ENCODE assay signal across 26 cellular contexts in the genomic region with DNA sequence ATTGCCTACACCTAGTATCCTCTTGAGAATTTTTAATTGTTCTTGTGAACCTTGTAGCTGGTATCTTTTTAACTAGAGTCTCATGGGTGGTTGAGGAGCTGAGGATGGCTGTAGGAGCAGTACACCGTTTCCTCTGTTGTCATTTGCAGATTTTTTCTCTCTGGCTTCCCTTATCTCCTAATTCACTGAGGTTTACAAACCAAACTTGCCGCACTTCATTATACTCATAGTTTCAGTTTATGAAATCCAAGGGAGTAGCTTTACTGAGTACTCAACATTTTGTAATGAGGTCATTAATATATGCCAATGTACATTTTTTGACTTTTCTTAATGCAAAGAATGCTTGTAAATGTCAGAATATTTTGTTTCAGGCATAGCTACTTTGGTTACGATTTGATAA.
DNase-seq lines count a peak whose midpoint lies in the region; ATAC-seq, FAIRE-seq and TF ChIP-seq lines count a peak whose summit lies in the region.
"Had no signal": no experiment of that assay in that cellular context is flagged by ENCODE, and none has a peak within 500 bp of the region (broad histone marks: within the 10 kb centered on the region; RNA-seq: fewer than 3 reads in every experiment).

No MANE protein-coding gene starts in this region.

- H3K36me3 Mint-ChIP-seq in activated T-cell treated with anti-CD3 and anti-CD28 coated beads, Interleukin-2, amount 50 U/mL, for 4 hours (ENCODE audit: insufficient read depth), result no peaks in the 10 kb centered on the region
- H3K36me3 Mint-ChIP-seq: CD8-positive, alpha-beta T cell had no signal

- no peak overlapping the region for H3K4ac ChIP-seq in IMR-90 (ENCODE audit: low read depth, low read length)

- H2AK9ac ChIP-seq in IMR-90 (replicated peaks; ENCODE audit: low read depth, low read length, poor library complexity), result no peak overlapping the region

- intact Hi-C loops in IMR-90 (cut with micrococcal nuclease), result no loop called here

- no peak overlapping the region for H2BK5ac ChIP-seq in IMR-90 (ENCODE audit: low read depth, low read length, poor library complexity, severe bottlenecking)

- no peaks in the 10 kb centered on the region for H3K79me2 ChIP-seq in osteoblast (ENCODE audit: insufficient read depth, low read length)

- H2BK15ac ChIP-seq in IMR-90 (ENCODE audit: low read depth, low read length), result no peak overlapping the region

- no peak overlapping the region for H4K91ac ChIP-seq in IMR-90 (ENCODE audit: insufficient read depth, low read depth, low read length)

- H2BK20ac ChIP-seq in IMR-90 (ENCODE audit: low read depth, low read length), result no peak overlapping the region

- H3K9me1 ChIP-seq in IMR-90 (ENCODE audit: insufficient read depth, low read length), result no peaks in the 10 kb centered on the region

- H3K9me3 ChIP-seq in A549, result no peaks in the 10 kb centered on the region
- H3K9me3 ChIP-seq in IMR-90 (ENCODE audit: control insufficient read depth, insufficient read depth, low read length), result no peaks in the 10 kb centered on the region; the same call in 1 of the 2 replicates
- H3K9me3 ChIP-seq in osteoblast (ENCODE audit: low read depth, low read length), result no peaks in the 10 kb centered on the region
- H3K9me3 ChIP-seq: BLaER1 treated with 17β-estradiol and CSF1 and Interleukin-3, amounts not matched to agents 10 nM and 100 nM; Caco-2 had no signal

- H3K27me3 ChIP-seq in IMR-90 (ENCODE audit: control insufficient read depth, insufficient read depth, low read length) (no peaks in the 10 kb centered on the region), osteoblast (ENCODE audit: insufficient read depth, low read length) (no peaks in the 10 kb centered on the region)
- H3K27me3 ChIP-seq: BLaER1 treated with 17β-estradiol and CSF1 and Interleukin-3, amounts not matched to agents 10 nM and 100 nM had no signal

- POLR2A ChIA-PET in A549 (lab: Yijun Ruan, JAX) (no interaction called here), IMR-90 (lab: Charles Lee; ENCODE audit: unreplicated experiment) (no interaction called here)

- in situ Hi-C loops in IMR-90 (cut with MboI; ENCODE audit: low sequenced_read_pairs), result no loop called here

- H3K27ac ChIP-seq in A549 (no peak overlapping the region), IMR-90 (ENCODE audit: insufficient read depth, low read length) (no peak overlapping the region), osteoblast (ENCODE audit: low read depth, low read length) (no peak overlapping the region)
- H3K27ac ChIP-seq: BLaER1 treated with 17β-estradiol and CSF1 and Interleukin-3, amounts not matched to agents 10 nM and 100 nM; C4-2B had no signal

- H3K9me3 Mint-ChIP-seq in activated T-cell treated with anti-CD3 and anti-CD28 coated beads, Interleukin-2, amount 50 U/mL, for 4 hours, result no peaks in the 10 kb centered on the region
- H3K9me3 Mint-ChIP-seq: CD4-positive, alpha-beta T cell; CD8-positive, alpha-beta T cell had no signal

- peak; percentile 7 for FAIRE-seq in A549 (lab: Jason Lieb, UNC)
- FAIRE-seq: A204.1, D721Med, GM12878, GM12892, GM18507 had no signal

- H3K18ac ChIP-seq in IMR-90 (ENCODE audit: low read depth, low read length), result no peak overlapping the region

- no peak overlapping the region for H3K4me2 ChIP-seq in A549
- peak overlapping the region; percentile 36 for H3K4me2 ChIP-seq in IMR-90 (ENCODE audit: low read depth, low read length)
- H3K4me2 ChIP-seq in osteoblast (ENCODE audit: insufficient read depth, low read length), result no peak overlapping the region

- no peaks in the 10 kb centered on the region for H3K4me1 Mint-ChIP-seq in activated T-cell treated with anti-CD3 and anti-CD28 coated beads, Interleukin-2, amount 50 U/mL, for 4 hours (ENCODE audit: low read depth)
- H3K4me1 Mint-ChIP-seq: B cell had no signal

- no peaks in the 10 kb centered on the region for H3K27me3 Mint-ChIP-seq in activated T-cell treated with anti-CD3 and anti-CD28 coated beads, Interleukin-2, amount 50 U/mL, for 4 hours (ENCODE audit: low read depth)
- H3K27me3 Mint-ChIP-seq: B cell; CD4-positive, alpha-beta T cell had no signal

- no peak overlapping the region for H3K56ac ChIP-seq in IMR-90 (ENCODE audit: extremely low read depth, insufficient read depth, low read length)

- H3K23ac ChIP-seq in IMR-90 (ENCODE audit: low read depth, low read length), result no peak overlapping the region

- dilution Hi-C loops in IMR-90 (cut with HindIII; ENCODE audit: low sequenced_read_pairs, unreplicated experiment), result no loop called here

- H3K4me1 ChIP-seq in A549, result no peaks in the 10 kb centered on the region
- peaks cover 2% of the 10 kb centered on the region; the same call in 1 of the 2 replicates for H3K4me1 ChIP-seq in IMR-90 (ENCODE audit: control insufficient read depth, insufficient read depth, low read length)
- no peaks in the 10 kb centered on the region for H3K4me1 ChIP-seq in osteoblast (ENCODE audit: insufficient read depth, low read length)
- H3K4me1 ChIP-seq: Caco-2 had no signal

- no peak overlapping the region for H3K4me3 Mint-ChIP-seq in activated T-cell treated with anti-CD3 and anti-CD28 coated beads, Interleukin-2, amount 50 U/mL, for 4 hours
- H3K4me3 Mint-ChIP-seq: B cell; CD4-positive, alpha-beta T cell; CD8-positive, alpha-beta T cell had no signal

- no peak overlapping the region for H2BK120ac ChIP-seq in IMR-90 (ENCODE audit: low read depth, low read length)

- H2AFZ ChIP-seq in IMR-90 (replicated peaks; ENCODE audit: low read length, poor library complexity), result no peak overlapping the region
- H2AFZ ChIP-seq in osteoblast (ENCODE audit: low read length), result no peak overlapping the region

- TF ChIP-seq RAD21 in A549 (conservative IDR thresholded peaks at IDR 0.05 in 1 of 2, IDR thresholded peaks at IDR 0.05 in 1 of 2) (no peak), IMR-90 (IDR thresholded peaks at IDR 0.05; ENCODE audit: low read length) (no peak)

- no TSS peak for BruUV-seq in IMR-90 (replicated peaks; lab: Mats Ljungman, UMichigan)

- H4K5ac ChIP-seq in IMR-90 (ENCODE audit: low read depth, low read length), result no peak overlapping the region

- CTCF ChIA-PET in A549 (lab: Yijun Ruan, JAX) (no interaction called here), IMR-90 (lab: Yijun Ruan, JAX) (no interaction called here)

- WGBS in A549 (ENCODE audit: missing lambda C conversion rate), result 45% methylated on average over 3 of the region's 3 CpGs
- no CpG with 5 or more reads among the region's 3 CpGs for WGBS in IMR-90 (ENCODE audit: extremely low coverage in 2 of 2, insufficient read length in 1 of 2), 2 experiments

- H4K20me1 ChIP-seq in IMR-90 (ENCODE audit: insufficient read depth, low read length) (no peaks in the 10 kb centered on the region), osteoblast (ENCODE audit: insufficient read depth, low read length) (no peaks in the 10 kb centered on the region)
- H4K20me1 ChIP-seq: BLaER1 treated with 17β-estradiol and CSF1 and Interleukin-3, amounts not matched to agents 10 nM and 100 nM had no signal

- no peaks in the 10 kb centered on the region for H3K79me1 ChIP-seq in IMR-90 (ENCODE audit: low read depth in 1 of 2, low read length in 2 of 2)

- no peak for DNase-seq in A549 (ENCODE audit: low read depth in 1 of 2, low spot score in 1 of 2)
- peak; percentile 1 for DNase-seq in IMR-90
- peak; percentile 19 for DNase-seq in osteoblast (ENCODE audit: insufficient read length, low spot score, missing footprints)
- no peak for DNase-seq in activated T-cell treated with anti-CD3 and anti-CD28 coated beads, Interleukin-2, amount 50 U/mL, for 4 hours
- DNase-seq in glomerular visceral epithelial cell (ENCODE audit: extremely low spot score), result no peak
- DNase-seq: 8988T; AML-193; Caco-2; Calu3; CD4-positive, alpha-beta T cell; CD8-positive, alpha-beta T cell; DMS 273 treated with DMSO at 0.1 percent for 48 hours; DMS153; DMS53; DMS79; DND-41; EL; GDM1 had no signal

- no peaks in the 10 kb centered on the region for H3K36me3 ChIP-seq in IMR-90 (ENCODE audit: control insufficient read depth, insufficient read depth, low read length)
- H3K36me3 ChIP-seq in osteoblast (ENCODE audit: insufficient read depth, low read length), result no peaks in the 10 kb centered on the region
- H3K36me3 ChIP-seq: BLaER1 treated with 17β-estradiol and CSF1 and Interleukin-3, amounts not matched to agents 10 nM and 100 nM had no signal

- no peak overlapping the region for H2AK5ac ChIP-seq in IMR-90 (ENCODE audit: low read depth, low read length)

- no peak for TF ChIP-seq CTCF in A549 (IDR thresholded peaks at IDR 0.05)
- no peak for TF ChIP-seq CTCF in IMR-90 (conservative IDR thresholded peaks at IDR 0.05; ENCODE audit: low read depth, low read length)
- TF ChIP-seq CTCF in osteoblast (IDR thresholded peaks at IDR 0.05; ENCODE audit: extremely low read depth, low read depth, low read length), result no peak

- H3K9ac ChIP-seq in IMR-90 (ENCODE audit: low read depth, low read length), result no peak overlapping the region
- H3K9ac ChIP-seq: BLaER1 treated with 17β-estradiol and CSF1 and Interleukin-3, amounts not matched to agents 10 nM and 100 nM had no signal

- H4K8ac ChIP-seq in IMR-90 (ENCODE audit: low read depth in 2 of 2, low read length in 2 of 2), result no peak overlapping the region

- ATAC-seq in A549 (no peak), IMR-90 (ENCODE audit: low read depth) (peak; percentile 60)
- no peak for ATAC-seq in activated T-cell treated with anti-CD3 and anti-CD28 coated beads, Interleukin-2, amount 50 U/mL, for 4 hours
- ATAC-seq: CD8-positive, alpha-beta T cell; GM12878 had no signal

- no peak overlapping the region for H3K14ac ChIP-seq in IMR-90 (replicated peaks; ENCODE audit: low read depth, low read length)

- no peak for TF ChIP-seq POLR2A in A549 (IDR thresholded peaks at IDR 0.05; ENCODE audit: low read length)
- TF ChIP-seq POLR2A in IMR-90 (IDR thresholded peaks at IDR 0.05; ENCODE audit: low read depth, low read length), result no peak

- H3K4me3 ChIP-seq in A549 (no peak overlapping the region), IMR-90 (ENCODE audit: insufficient read depth, low read depth, low read length) (no peak overlapping the region), osteoblast (ENCODE audit: insufficient read depth, low read length) (no peak overlapping the region)
- H3K4me3 ChIP-seq: BLaER1 treated with 17β-estradiol and CSF1 and Interleukin-3, amounts not matched to agents 10 nM and 100 nM; GM12878 had no signal

- no peak for TF ChIP-seq EP300 in A549 (IDR thresholded peaks at IDR 0.05)

TF ChIP-seq in A549, 52 proteins besides CTCF, POLR2A, EP300 and RAD21 (continues in another document):
- TF ChIP-seq SMC3 (IDR thresholded peaks at IDR 0.05) (no peak), RNF2 (IDR thresholded peaks at IDR 0.05; ENCODE audit: borderline replicate concordance, low read depth) (no peak), ZFP36 (IDR thresholded peaks at IDR 0.05; ENCODE audit: borderline replicate concordance, partially characterized antibody) (no peak), ZSCAN20 (CRISPR knock-in tag; IDR thresholded peaks at IDR 0.05) (no peak)

TF ChIP-seq in IMR-90, 13 proteins besides CTCF, POLR2A, EP300 and RAD21 (continues in another document):
- TF ChIP-seq SMC3 (IDR thresholded peaks at IDR 0.05; ENCODE audit: low read depth, low read length), result no peak

Comparison
In these comparisons a context has a peak if more than half of its experiments do, and no peak if none do; other contexts are left out.
1. DNase-seq: peak in IMR-90 (single experiment) and osteoblast (single experiment); none in A549 (0 of 2), activated T-cell treated with anti-CD3 and anti-CD28 coated beads, Interleukin-2, amount 50 U/mL, for 4 hours (single experiment) and glomerular visceral epithelial cell (single experiment).